Comparison of ENCODE assay signal across 8 cellular contexts in genomic region chr17:3722716-3723115, GRCh38. TPM values are rescaled to one million over a fixed set of nuclear protein-coding genes. Genes with fewer than 3 reads are reported as not detected.
DNase-seq lines count a peak whose midpoint lies in the region; ATAC-seq and TF ChIP-seq lines count a peak whose summit lies in the region.

No MANE protein-coding gene starts in this region.

- H3K27ac ChIP-seq in SK-N-MC, result no peak overlapping the region
- peak overlapping the region; percentile 91 for H3K27ac ChIP-seq in psoas muscle

- ATAC-seq in psoas muscle (peak in 2 of 4 donors; percentile 2 to 9), HG02610 (IDR thresholded peaks at IDR 0.05; ENCODE audit: unreplicated experiment) (no peak)

- in situ Hi-C loops in KBM-7 (cut with MboI; ENCODE audit: low pct_unique_long_range_greater_than_20kb, low sequenced_read_pairs), result no loop called here

- DNase-seq in GM06990 (ENCODE audit: extremely low read depth, insufficient read length) (no peak), SK-N-MC (ENCODE audit: low read depth, low spot score) (no peak), fibroblast of gingiva (ENCODE audit: low read depth) (peak; percentile 68), psoas muscle (no peak), SIG-M5 treated with dmso at 0.1 percent for 504 hours (lab: John Stamatoyannopoulos, UW; ENCODE audit: unreplicated experiment) (no peak), glomerular visceral epithelial cell (ENCODE audit: extremely low spot score) (no peak), KBM-7 (no peak)

- TF ChIP-seq CTCF in GM06990 (IDR thresholded peaks at IDR 0.05; ENCODE audit: insufficient read depth, low read length, poor library complexity, severe bottlenecking), result no peak
- no peak for TF ChIP-seq CTCF in psoas muscle (IDR thresholded peaks at IDR 0.05)

- peak overlapping the region; percentile 81 for H3K9ac ChIP-seq in SK-N-MC (ENCODE audit: insufficient read length)

- intact Hi-C loops in psoas muscle (cut with DNase I), result loop anchor here in 1 of 2 donors (5.0 kb wide), 1 partner anchor 40 kb away; no protein-coding TSS in a partner anchor

- 21 to 34% (median 26%) methylated on average over 6 of the region's 6 CpGs for WGBS in psoas muscle, 3 donors

- no peaks in the 10 kb centered on the region for H3K9me3 ChIP-seq in SK-N-MC (ENCODE audit: low read depth, low read length)
- no peaks in the 10 kb centered on the region for H3K9me3 ChIP-seq in psoas muscle

- peaks cover 25% of the 10 kb centered on the region for H3K4me1 ChIP-seq in psoas muscle

- H3K36me3 ChIP-seq in GM06990 (ENCODE audit: control insufficient read depth, insufficient read depth, low read length), result peaks cover 8% of the 10 kb centered on the region
- H3K36me3 ChIP-seq in SK-N-MC (ENCODE audit: insufficient read depth, low read length), result peaks cover 44% of the 10 kb centered on the region
- peaks cover 3 to 34% of the 10 kb centered on the region in 2 donors for H3K36me3 ChIP-seq in psoas muscle (ENCODE audit: insufficient read depth in 1 of 2, low read depth in 1 of 2)

- H3K27me3 ChIP-seq in GM06990 (replicated peaks; ENCODE audit: control insufficient read depth, insufficient read depth, low read length), result no peaks in the 10 kb centered on the region
- no peaks in the 10 kb centered on the region for H3K27me3 ChIP-seq in psoas muscle (ENCODE audit: insufficient read depth in 3 of 3, low read length in 2 of 3)

- H3K4me3 ChIP-seq in GM06990 (replicated peaks; ENCODE audit: low read depth, low read length) (peak overlapping the region; percentile 97), SK-N-MC (peak overlapping the region; percentile 79), psoas muscle (peak overlapping the region; percentile 72)

RNA-seq across cellular contexts. Expression of gene HASPIN, which starts 1.0 kb away (rescaled TPM):
- 1 to 10 TPM in 2 of 4 donors, under 1 TPM in 2; 0.69 to 2.1 (median 0.92) TPM for total RNA-seq in psoas muscle
- polyA plus RNA-seq in psoas muscle, result 1 to 10 TPM in 2 of 3 donors, under 1 TPM in 1; 0.15 to 2.7 (median 1.2) TPM

RNA-seq across cellular contexts. Expression of gene P2RX5, which starts 26.8 kb away (rescaled TPM):
- 10 to 100 TPM; 29.7 to 76.7 (median 35.7) TPM for total RNA-seq in psoas muscle
- polyA plus RNA-seq in psoas muscle, result 100 to 1,000 TPM in 1 of 3 donors, 10 to 100 TPM in 2; 15.5 to 138 (median 30.5) TPM

RNA-seq across cellular contexts. Expression of gene EMC6, which starts 54.1 kb away (rescaled TPM):
- 100 to 1,000 TPM in 1 of 4 donors, 10 to 100 TPM in 3; 91.6 to 135 (median 97.0) TPM for total RNA-seq in psoas muscle
- polyA plus RNA-seq in psoas muscle, result 100 to 1,000 TPM; 247 to 270 (median 264) TPM

RNA-seq across cellular contexts. Expression of gene TAX1BP3, which starts 54.3 kb away (rescaled TPM):
- total RNA-seq in psoas muscle, result 10 to 100 TPM; 20.4 to 23.9 (median 22.8) TPM
- polyA plus RNA-seq in psoas muscle, result 10 to 100 TPM; 30.3 to 75.7 (median 40.1) TPM
